ENCODE assay signal across 23 cellular contexts in genomic region chr13:73082471-73082870, GRCh38. TPM values are rescaled to one million over a fixed set of nuclear protein-coding genes. Genes with fewer than 3 reads are reported as not detected.
DNase-seq lines count a peak whose midpoint lies in the region; ATAC-seq, FAIRE-seq and TF ChIP-seq lines count a peak whose summit lies in the region.
"Had no signal": no experiment of that assay in that cellular context is flagged by ENCODE, and none has a peak within 500 bp of the region (broad histone marks: within the 10 kb centered on the region; RNA-seq: fewer than 3 reads in every experiment).

No MANE protein-coding gene starts in this region.

- intact Hi-C loops in activated CD8-positive, alpha-beta T cell treated with anti-CD3 and anti-CD28 coated beads for 36 hours (cut with micrococcal nuclease), result no loop called here

- H3F3A ChIP-seq in SK-N-SH (replicated peaks; ENCODE audit: insufficient read depth), result peaks cover 3% of the 10 kb centered on the region

- no peak overlapping the region for H3K27ac Mint-ChIP-seq in activated CD8-positive, alpha-beta T cell treated with anti-CD3 and anti-CD28 coated beads for 36 hours
- H3K27ac Mint-ChIP-seq: GM23338 had no signal

- FAIRE-seq in bronchial epithelial cell (lab: Jason Lieb, UNC), result no peak
- FAIRE-seq: A204.1, GM18507 had no signal

- no peak overlapping the region for H3K27ac ChIP-seq in SK-N-SH (ENCODE audit: low read depth in 2 of 2, low read length in 1 of 2)
- H3K27ac ChIP-seq: BLaER1 treated with 17β-estradiol and CSF1 and Interleukin-3, amounts not matched to agents 10 nM and 100 nM; RWPE1; SJSA1 had no signal

- TF ChIP-seq RAD21 in SK-N-SH (IDR thresholded peaks at IDR 0.05; ENCODE audit: low read length), result no peak

- no peak overlapping the region for H3K4me3 Mint-ChIP-seq in activated CD8-positive, alpha-beta T cell treated with anti-CD3 and anti-CD28 coated beads for 36 hours
- H3K4me3 Mint-ChIP-seq: GM23338 had no signal

- 0 out of 2 replicates have a peak overlapping the region, but pooled peaks have one; percentile 11 for H2AFZ ChIP-seq in SK-N-SH (ENCODE audit: low read depth)
- H2AFZ ChIP-seq: GM23338 had no signal

- H3K4me1 ChIP-seq in SK-N-SH (ENCODE audit: control insufficient read depth in 1 of 2, insufficient read depth in 2 of 2, low read depth in 1 of 2, low read length in 1 of 2), result no peaks in the 10 kb centered on the region
- H3K4me1 ChIP-seq: BLaER1 treated with 17β-estradiol and CSF1 and Interleukin-3, amounts not matched to agents 10 nM and 100 nM; SJSA1 had no signal

- H3K4me2 ChIP-seq in SK-N-SH, result no peak overlapping the region
- H3K4me2 ChIP-seq: BLaER1 treated with 17β-estradiol and CSF1 and Interleukin-3, amounts not matched to agents 10 nM and 100 nM; GM23338 had no signal

- H3K9ac ChIP-seq in SK-N-SH, result no peak overlapping the region
- H3K9ac ChIP-seq: BLaER1 treated with 17β-estradiol and CSF1 and Interleukin-3, amounts not matched to agents 10 nM and 100 nM had no signal

- CTCF ChIA-PET in SK-N-SH (lab: Yijun Ruan, JAX), result interaction anchor here (1.3 kb wide), 1 partner anchor 10 kb away, joined by 4 read pairs; no protein-coding TSS in a partner anchor
- CTCF ChIA-PET in activated CD8-positive, alpha-beta T cell treated with anti-CD3 and anti-CD28 coated beads for 36 hours (lab: Charles Lee), result interaction anchor here (0.8 kb wide), 1 partner anchor 24 kb away, joined by 3 read pairs; the partner anchor contains the start of gene KLF5

- H3K4me1 Mint-ChIP-seq in activated CD8-positive, alpha-beta T cell treated with anti-CD3 and anti-CD28 coated beads for 36 hours (ENCODE audit: low read depth), result no peaks in the 10 kb centered on the region
- H3K4me1 Mint-ChIP-seq: GM23338 had no signal

- H3K36me3 ChIP-seq in SK-N-SH (replicated peaks in 1 of 2; ENCODE audit: control insufficient read depth in 1 of 2, insufficient read depth in 2 of 2, low read length in 1 of 2), result no peaks in the 10 kb centered on the region
- no peaks in the 10 kb centered on the region for H3K36me3 ChIP-seq in bronchial epithelial cell (ENCODE audit: control insufficient read depth, insufficient read depth, low read length)
- H3K36me3 ChIP-seq: BLaER1 treated with 17β-estradiol and CSF1 and Interleukin-3, amounts not matched to agents 10 nM and 100 nM; SJSA1 had no signal

- 61% methylated on average over 5 of the region's 5 CpGs for WGBS in SK-N-SH (ENCODE audit: low lambda C conversion rate)

- no peaks in the 10 kb centered on the region for H3K9me2 ChIP-seq in SK-N-SH

- no peak for TF ChIP-seq EP300 in SK-N-SH (IDR thresholded peaks at IDR 0.05; ENCODE audit: borderline replicate concordance in 1 of 2, low read depth in 1 of 2, low read length in 1 of 2)

- H4K20me1 ChIP-seq in SK-N-SH (ENCODE audit: insufficient read depth), result no peaks in the 10 kb centered on the region
- H4K20me1 ChIP-seq: BLaER1 treated with 17β-estradiol and CSF1 and Interleukin-3, amounts not matched to agents 10 nM and 100 nM had no signal

- DNase-seq in SK-N-SH (no peak), bronchial epithelial cell (ENCODE audit: low read depth) (peak; percentile 69), left kidney (ENCODE audit: low read depth, low spot score) (peak; percentile 36), NOMO-1 treated with DMSO at 0.1 percent for 48 hours (lab: John Stamatoyannopoulos, UW; ENCODE audit: unreplicated experiment) (no peak), NCI-H2081 treated with DMSO at 0.1 percent for 48 hours (lab: John Stamatoyannopoulos, UW) (no peak), hypothalamus (lab: John Stamatoyannopoulos, UW) (no peak)
- DNase-seq in activated CD8-positive, alpha-beta T cell treated with anti-CD3 and anti-CD28 coated beads for 36 hours, result no peak
- DNase-seq: DMS 273 treated with DMSO at 0.1 percent for 48 hours, GDM1, KG1, NCI-H1436, NCI-H2081, NCI-H226, NCI-H526 treated with DMSO at 0.1 percent for 48 hours, PC-3 had no signal

- ATAC-seq in SK-N-SH treated with all-trans-retinoic acid at 6 μM for 48 hours, result no peak
- no peak for ATAC-seq in activated CD8-positive, alpha-beta T cell treated with anti-CD3 and anti-CD28 coated beads for 36 hours
- ATAC-seq: GM12878, GM23338, PC-3 had no signal

- H3K4me3 ChIP-seq in SK-N-SH (ENCODE audit: low read depth in 2 of 2, low read length in 1 of 2), result no peak overlapping the region
- no peak overlapping the region for H3K4me3 ChIP-seq in bronchial epithelial cell (ENCODE audit: low read depth, low read length)
- H3K4me3 ChIP-seq: BLaER1 treated with 17β-estradiol and CSF1 and Interleukin-3, amounts not matched to agents 10 nM and 100 nM; GM12878; GM23338; SJSA1 had no signal

- peaks cover 4% of the 10 kb centered on the region for H3K27me3 Mint-ChIP-seq in activated CD8-positive, alpha-beta T cell treated with anti-CD3 and anti-CD28 coated beads for 36 hours

- H3K79me2 ChIP-seq in SK-N-SH (ENCODE audit: insufficient read depth), result no peaks in the 10 kb centered on the region

- no peaks in the 10 kb centered on the region for H3K9me3 ChIP-seq in SK-N-SH
- H3K9me3 ChIP-seq: SJSA1 had no signal

- POLR2A ChIA-PET in SK-N-SH (lab: Yijun Ruan, JAX), result no interaction called here
- POLR2A ChIA-PET in activated CD8-positive, alpha-beta T cell treated with anti-CD3 and anti-CD28 coated beads for 36 hours (lab: Charles Lee), result no interaction called here

- no peaks in the 10 kb centered on the region for H3K36me3 Mint-ChIP-seq in activated CD8-positive, alpha-beta T cell treated with anti-CD3 and anti-CD28 coated beads for 36 hours (ENCODE audit: low read depth)

- H3K27me3 ChIP-seq in SK-N-SH (ENCODE audit: insufficient read depth), result no peaks in the 10 kb centered on the region
- no peaks in the 10 kb centered on the region for H3K27me3 ChIP-seq in bronchial epithelial cell (ENCODE audit: control insufficient read depth, insufficient read depth, low read length)
- H3K27me3 ChIP-seq: BLaER1 treated with 17β-estradiol and CSF1 and Interleukin-3, amounts not matched to agents 10 nM and 100 nM; SJSA1 had no signal

- TF ChIP-seq CTCF in SK-N-SH (IDR thresholded peaks at IDR 0.05) (no peak), bronchial epithelial cell (IDR thresholded peaks at IDR 0.05; ENCODE audit: insufficient read depth, low read length, severe bottlenecking) (no peak)
- TF ChIP-seq CTCF in activated CD8-positive, alpha-beta T cell treated with anti-CD3 and anti-CD28 coated beads for 36 hours (IDR thresholded peaks at IDR 0.05), result no peak

- peaks cover under 1% of the 10 kb centered on the region for H3K9me3 Mint-ChIP-seq in activated CD8-positive, alpha-beta T cell treated with anti-CD3 and anti-CD28 coated beads for 36 hours

TF ChIP-seq in SK-N-SH, 30 proteins besides CTCF, POLR2A, EP300 and RAD21 (continues in another document):
- TF ChIP-seq NRF1 (IDR thresholded peaks at IDR 0.05; ENCODE audit: low read depth, low read length), result no peak

TF ChIP-seq in SK-N-SH treated with all-trans-retinoic acid at 6 μM for 48 hours, 23 proteins besides CTCF, POLR2A, EP300 and RAD21 (continues in another document):
- no peak for TF ChIP-seq ZNF70 (CRISPR knock-in tag; IDR thresholded peaks at IDR 0.05)
- no peak for TF ChIP-seq ZNF565 (CRISPR knock-in tag; conservative IDR thresholded peaks at IDR 0.05; ENCODE audit: low read depth)
- TF ChIP-seq ARNTL (CRISPR knock-in tag; IDR thresholded peaks at IDR 0.05; ENCODE audit: borderline replicate concordance, low read depth), result no peak
- no peak for TF ChIP-seq SNAI2 (CRISPR knock-in tag; IDR thresholded peaks at IDR 0.05)
- TF ChIP-seq, protein P1, sequence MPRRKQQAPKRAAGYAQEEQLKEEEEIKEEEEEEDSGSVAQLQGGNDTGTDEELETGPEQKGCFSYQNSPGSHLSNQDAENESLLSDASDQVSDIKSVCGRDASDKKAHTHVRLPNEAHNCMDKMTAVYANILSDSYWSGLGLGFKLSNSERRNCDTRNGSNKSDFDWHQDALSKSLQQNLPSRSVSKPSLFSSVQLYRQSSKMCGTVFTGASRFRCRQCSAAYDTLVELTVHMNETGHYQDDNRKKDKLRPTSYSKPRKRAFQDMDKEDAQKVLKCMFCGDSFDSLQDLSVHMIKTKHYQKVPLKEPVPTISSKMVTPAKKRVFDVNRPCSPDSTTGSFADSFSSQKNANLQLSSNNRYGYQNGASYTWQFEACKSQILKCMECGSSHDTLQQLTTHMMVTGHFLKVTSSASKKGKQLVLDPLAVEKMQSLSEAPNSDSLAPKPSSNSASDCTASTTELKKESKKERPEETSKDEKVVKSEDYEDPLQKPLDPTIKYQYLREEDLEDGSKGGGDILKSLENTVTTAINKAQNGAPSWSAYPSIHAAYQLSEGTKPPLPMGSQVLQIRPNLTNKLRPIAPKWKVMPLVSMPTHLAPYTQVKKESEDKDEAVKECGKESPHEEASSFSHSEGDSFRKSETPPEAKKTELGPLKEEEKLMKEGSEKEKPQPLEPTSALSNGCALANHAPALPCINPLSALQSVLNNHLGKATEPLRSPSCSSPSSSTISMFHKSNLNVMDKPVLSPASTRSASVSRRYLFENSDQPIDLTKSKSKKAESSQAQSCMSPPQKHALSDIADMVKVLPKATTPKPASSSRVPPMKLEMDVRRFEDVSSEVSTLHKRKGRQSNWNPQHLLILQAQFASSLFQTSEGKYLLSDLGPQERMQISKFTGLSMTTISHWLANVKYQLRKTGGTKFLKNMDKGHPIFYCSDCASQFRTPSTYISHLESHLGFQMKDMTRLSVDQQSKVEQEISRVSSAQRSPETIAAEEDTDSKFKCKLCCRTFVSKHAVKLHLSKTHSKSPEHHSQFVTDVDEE (CRISPR knock-in tag; IDR thresholded peaks at IDR 0.05), result no peak
- no peak for TF ChIP-seq CSDC2 (CRISPR knock-in tag; IDR thresholded peaks at IDR 0.05)
- TF ChIP-seq ZFP30 (CRISPR knock-in tag; IDR thresholded peaks at IDR 0.05), result no peak
- TF ChIP-seq OSR1 (CRISPR knock-in tag; IDR thresholded peaks at IDR 0.05), result no peak
- no peak for TF ChIP-seq ISL1 (CRISPR knock-in tag; IDR thresholded peaks at IDR 0.05)
- TF ChIP-seq TOX (CRISPR knock-in tag; IDR thresholded peaks at IDR 0.05; ENCODE audit: borderline replicate concordance), result no peak
- TF ChIP-seq, protein P2, sequence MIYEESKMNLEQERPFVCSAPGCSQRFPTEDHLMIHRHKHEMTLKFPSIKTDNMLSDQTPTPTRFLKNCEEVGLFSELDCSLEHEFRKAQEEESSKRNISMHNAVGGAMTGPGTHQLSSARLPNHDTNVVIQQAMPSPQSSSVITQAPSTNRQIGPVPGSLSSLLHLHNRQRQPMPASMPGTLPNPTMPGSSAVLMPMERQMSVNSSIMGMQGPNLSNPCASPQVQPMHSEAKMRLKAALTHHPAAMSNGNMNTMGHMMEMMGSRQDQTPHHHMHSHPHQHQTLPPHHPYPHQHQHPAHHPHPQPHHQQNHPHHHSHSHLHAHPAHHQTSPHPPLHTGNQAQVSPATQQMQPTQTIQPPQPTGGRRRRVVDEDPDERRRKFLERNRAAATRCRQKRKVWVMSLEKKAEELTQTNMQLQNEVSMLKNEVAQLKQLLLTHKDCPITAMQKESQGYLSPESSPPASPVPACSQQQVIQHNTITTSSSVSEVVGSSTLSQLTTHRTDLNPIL (CRISPR knock-in tag; IDR thresholded peaks at IDR 0.05; ENCODE audit: low read depth), result no peak

RNA-seq across cellular contexts. Expression of gene KLF5, which starts 23.7 kb away (rescaled TPM):
- polyA plus RNA-seq in SK-N-SH (2012; rRNA removed), result 2.7 and 3.9 TPM in 2 replicates
- polyA plus RNA-seq in SK-N-SH (2012; cell fraction: cytosol; rRNA removed), result 2.9 and 3.2 TPM in 2 replicates
- polyA plus RNA-seq in SK-N-SH (2012; cell fraction: nucleus; rRNA removed), result 1.5 and 3.4 TPM in 2 replicates
- 48.4 and 65.5 TPM in 2 replicates for total RNA-seq in bronchial epithelial cell
- total RNA-seq in activated CD8-positive, alpha-beta T cell treated with anti-CD3 and anti-CD28 coated beads for 36 hours, result 1 to 10 TPM; 1.3 to 1.6 TPM

Comparison
In these comparisons a context has a peak if more than half of its experiments do, and no peak if none do; other contexts are left out.
1. DNase-seq: peak in bronchial epithelial cell (single experiment) and left kidney (single experiment); none in SK-N-SH (single experiment), NOMO-1 treated with DMSO at 0.1 percent for 48 hours (single experiment), NCI-H2081 treated with DMSO at 0.1 percent for 48 hours (single experiment), hypothalamus (0 of 51) and activated CD8-positive, alpha-beta T cell treated with anti-CD3 and anti-CD28 coated beads for 36 hours (single experiment).
2. RNA of gene KLF5, which starts 23.7 kb away (total RNA-seq): 48.4 to 65.5 TPM in bronchial epithelial cell; 1.3 to 1.6 TPM in activated CD8-positive, alpha-beta T cell treated with anti-CD3 and anti-CD28 coated beads for 36 hours; every median in the first group is over 10 times any median in the second.